ENCODE assay signal across 10 cellular contexts in the genomic region with DNA sequence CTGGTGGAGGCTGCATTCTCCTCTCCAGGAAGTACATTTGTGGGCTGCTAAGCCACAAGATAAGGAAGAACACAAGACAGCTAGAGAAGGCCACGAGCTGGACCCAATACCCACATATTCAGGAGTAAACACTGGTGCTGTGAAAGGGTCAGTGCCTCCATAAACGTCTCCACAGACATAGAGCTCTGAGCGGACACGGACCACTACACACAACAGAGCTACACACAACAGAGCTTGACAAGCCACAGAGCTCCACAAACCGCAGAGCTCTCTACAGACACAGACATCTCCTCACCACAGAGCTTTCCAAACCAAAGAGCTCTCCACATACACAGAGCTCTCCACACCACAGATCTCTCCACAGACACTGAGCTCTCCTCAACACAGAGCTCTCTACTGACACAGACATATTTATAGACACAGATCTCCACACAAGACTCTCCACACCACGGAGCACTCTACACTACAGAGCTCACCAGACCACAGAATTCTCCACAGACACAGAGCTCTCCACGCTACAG. TPM values are rescaled to one million over a fixed set of nuclear protein-coding genes. Genes with fewer than 3 reads are reported as not detected.
DNase-seq lines count a peak whose midpoint lies in the region; ATAC-seq and TF ChIP-seq lines count a peak whose summit lies in the region.
"Had no signal": no experiment of that assay in that cellular context is flagged by ENCODE, and none has a peak within 500 bp of the region (broad histone marks: within the 10 kb centered on the region; RNA-seq: fewer than 3 reads in every experiment).

No MANE protein-coding gene starts in this region.

- H3K9me3 ChIP-seq in neural progenitor cell (ENCODE audit: low read depth): no peaks in the 10 kb centered on the region
- H3K9me3 ChIP-seq: uterus had no signal

- H3K4me1 Mint-ChIP-seq in T-helper 1 cell treated with Interleukin-12 subunit alpha and Interleukin-12 subunit beta and Interleukin-4 antibody, amounts not matched to agents 30 μg/mL and 1 μg/mL, for 36 hours (ENCODE audit: low read depth): peaks cover 42% of the 10 kb centered on the region
- peaks cover 35% of the 10 kb centered on the region for H3K4me1 Mint-ChIP-seq in neural progenitor cell

- H2AFZ ChIP-seq in neural progenitor cell (replicated peaks): no peak overlapping the region

- H3K9ac ChIP-seq in neural progenitor cell: no peak overlapping the region

- H3K36me3 Mint-ChIP-seq in T-helper 1 cell treated with Interleukin-12 subunit alpha and Interleukin-12 subunit beta and Interleukin-4 antibody, amounts not matched to agents 30 μg/mL and 1 μg/mL, for 36 hours (ENCODE audit: low read depth): no peaks in the 10 kb centered on the region
- H3K36me3 Mint-ChIP-seq in neural progenitor cell: no peaks in the 10 kb centered on the region

- peak overlapping the region; percentile 2 for H3K4me3 Mint-ChIP-seq in T-helper 1 cell treated with Interleukin-12 subunit alpha and Interleukin-12 subunit beta and Interleukin-4 antibody, amounts not matched to agents 30 μg/mL and 1 μg/mL, for 36 hours
- H3K4me3 Mint-ChIP-seq in neural progenitor cell: no peak overlapping the region

- H3K4me3 ChIP-seq in neural progenitor cell: no peak overlapping the region
- H3K4me3 ChIP-seq: uterus had no signal

- H4K20me1 ChIP-seq in neural progenitor cell (ENCODE audit: low read depth): no peaks in the 10 kb centered on the region

- peaks cover 6% of the 10 kb centered on the region for H3K9me3 Mint-ChIP-seq in T-helper 1 cell treated with Interleukin-12 subunit alpha and Interleukin-12 subunit beta and Interleukin-4 antibody, amounts not matched to agents 30 μg/mL and 1 μg/mL, for 36 hours
- peaks cover 2% of the 10 kb centered on the region for H3K9me3 Mint-ChIP-seq in neural progenitor cell

- ATAC-seq in GM18867 (IDR thresholded peaks at IDR 0.05; ENCODE audit: unreplicated experiment) (peak; percentile 63), HG02943 (IDR thresholded peaks at IDR 0.05; ENCODE audit: low read depth, unreplicated experiment) (peak; percentile 43), HG02610 (IDR thresholded peaks at IDR 0.05; ENCODE audit: unreplicated experiment) (no peak)

- peaks cover 42% of the 10 kb centered on the region for H3K27me3 Mint-ChIP-seq in T-helper 1 cell treated with Interleukin-12 subunit alpha and Interleukin-12 subunit beta and Interleukin-4 antibody, amounts not matched to agents 30 μg/mL and 1 μg/mL, for 36 hours (ENCODE audit: low read depth)
- peaks cover 25% of the 10 kb centered on the region for H3K27me3 Mint-ChIP-seq in neural progenitor cell (ENCODE audit: insufficient read depth, low read depth)

- H3K27me3 ChIP-seq in neural progenitor cell: peaks cover 21% of the 10 kb centered on the region
- H3K27me3 ChIP-seq: uterus had no signal

- no peak for TF ChIP-seq CTCF in neural progenitor cell (IDR thresholded peaks at IDR 0.05)

- DNase-seq in neural progenitor cell (ENCODE audit: low spot score): no peak
- DNase-seq in ureter (ENCODE audit: low spot score): no peak
- DNase-seq in epidermal melanocyte (ENCODE audit: insufficient read length, low spot score): no peak
- DNase-seq: NCI-H1436 treated with DMSO at 0.1 percent for 48 hours; stimulated activated CD4-positive, alpha-beta T cell treated with anti-CD3 and anti-CD28 coated beads, Interleukin-2, amount 100 ng/mL, for 24 hours; uterus had no signal

- no peaks in the 10 kb centered on the region for H3K79me2 ChIP-seq in neural progenitor cell (ENCODE audit: low read depth)

- H3F3A ChIP-seq in neural progenitor cell (ENCODE audit: low read depth): peaks cover 12% of the 10 kb centered on the region

- peaks cover 24% of the 10 kb centered on the region for H3K4me1 ChIP-seq in neural progenitor cell
- H3K4me1 ChIP-seq: uterus had no signal

- H3K36me3 ChIP-seq in neural progenitor cell: no peaks in the 10 kb centered on the region
- H3K36me3 ChIP-seq: uterus had no signal

- no peak overlapping the region for H3K27ac ChIP-seq in neural progenitor cell
- H3K27ac ChIP-seq: uterus had no signal

- H3K27ac Mint-ChIP-seq in T-helper 1 cell treated with Interleukin-12 subunit alpha and Interleukin-12 subunit beta and Interleukin-4 antibody, amounts not matched to agents 30 μg/mL and 1 μg/mL, for 36 hours: no peak overlapping the region
- peak overlapping the region; percentile 0 for H3K27ac Mint-ChIP-seq in neural progenitor cell

- H3K4me2 ChIP-seq in neural progenitor cell: no peak overlapping the region

RNA-seq across cellular contexts. Expression of gene ERMARD, which starts 51.9 kb away (rescaled TPM):
- total RNA-seq in neural progenitor cell (ENCODE audit: low replicate concordance) (23.9 and 31.4 TPM in 2 replicates), ureter (35.6 TPM)

RNA-seq across cellular contexts. Expression of gene DYNLT2, which starts 52.0 kb away (rescaled TPM):
- total RNA-seq in neural progenitor cell (ENCODE audit: low replicate concordance) (3.3 and 4.7 TPM in 2 replicates), ureter (3.8 TPM)
